9 cellular contexts compared by ENCODE assay signal in the genomic region with DNA sequence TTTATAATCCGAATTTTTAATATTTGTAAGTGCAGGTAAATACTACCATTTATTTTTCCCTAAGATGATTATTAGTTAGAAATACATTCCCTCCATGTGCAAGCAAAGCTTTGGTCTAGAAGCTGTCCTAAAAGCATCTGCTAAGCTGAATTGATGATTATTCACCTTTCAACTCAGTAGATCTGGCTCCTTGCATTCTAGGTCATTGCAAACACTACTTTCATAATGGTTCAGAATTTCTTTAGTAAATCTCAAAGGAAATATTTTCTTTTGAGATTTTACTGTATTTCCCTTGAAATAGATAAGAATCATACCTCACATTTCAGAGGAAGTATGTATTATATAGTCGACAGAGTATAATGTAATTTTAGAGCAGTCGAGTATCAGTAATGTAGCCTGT. TPM values are rescaled to one million over a fixed set of nuclear protein-coding genes. Genes with fewer than 3 reads are reported as not detected.
A peak's percentile ranks its signal among the peaks of the same experiment; 100 is the strongest.
DNase-seq lines count a peak whose midpoint lies in the region; ATAC-seq, FAIRE-seq and TF ChIP-seq lines count a peak whose summit lies in the region.
"Had no signal": no experiment of that assay in that cellular context is flagged by ENCODE, and none has a peak within 500 bp of the region (broad histone marks: within the 10 kb centered on the region; RNA-seq: fewer than 3 reads in every experiment).

No MANE protein-coding gene starts in this region.

- H3K4me3 ChIP-seq in heart right ventricle (peak overlapping the region in 7 of 10 donors; percentile 72 to 95 (median 84)), astrocyte (ENCODE audit: insufficient read depth, low read depth, low read length) (peak overlapping the region; percentile 100), right lobe of liver (peak overlapping the region in 1 of 3 donors; percentile 15), upper lobe of right lung (peak overlapping the region; percentile 93)

- TF ChIP-seq CTCF in heart right ventricle (IDR thresholded peaks at IDR 0.05): no peak
- no peak for TF ChIP-seq CTCF in astrocyte (IDR thresholded peaks at IDR 0.05; ENCODE audit: insufficient read depth, low read depth, low read length)
- TF ChIP-seq CTCF in right lobe of liver (IDR thresholded peaks at IDR 0.05): no peak
- no peak for TF ChIP-seq CTCF in upper lobe of right lung (IDR thresholded peaks at IDR 0.05)

- H3K4me1 ChIP-seq in heart right ventricle (peaks cover 0 to 56% (median 30%) of the 10 kb centered on the region in 9 donors), astrocyte (ENCODE audit: insufficient read depth, low read length) (peaks cover 15% of the 10 kb centered on the region), right lobe of liver (peaks cover 0 to 22% (median 9%) of the 10 kb centered on the region in 4 donors), upper lobe of right lung (peaks cover 13% of the 10 kb centered on the region)

- ATAC-seq in heart right ventricle (no peak), left cardiac atrium (no peak), right lobe of liver (no peak), upper lobe of right lung (no peak), HG03442 (IDR thresholded peaks at IDR 0.05; ENCODE audit: unreplicated experiment) (no peak), GM19035 (IDR thresholded peaks at IDR 0.05; ENCODE audit: unreplicated experiment) (no peak)

- peak overlapping the region; percentile 99 for H3K4me3 Mint-ChIP-seq in astrocyte (ENCODE audit: unreplicated experiment)

- peak overlapping the region; percentile 92 for H3K4me2 ChIP-seq in astrocyte (ENCODE audit: low read length)

- peaks cover 0 to 2% (median 0%) of the 10 kb centered on the region in 9 donors for H3K36me3 ChIP-seq in heart right ventricle
- no peaks in the 10 kb centered on the region for H3K36me3 ChIP-seq in astrocyte (ENCODE audit: insufficient read depth, low read length)
- H3K36me3 ChIP-seq in right lobe of liver: no peaks in the 10 kb centered on the region
- H3K36me3 ChIP-seq in upper lobe of right lung: no peaks in the 10 kb centered on the region

- H3K9ac ChIP-seq in astrocyte (ENCODE audit: low read length): peak overlapping the region; percentile 99

- peaks cover 64% of the 10 kb centered on the region for H3K79me2 ChIP-seq in astrocyte (ENCODE audit: insufficient read depth, low read length)

- H2AFZ ChIP-seq in astrocyte (ENCODE audit: low read depth, low read length): no peak overlapping the region

- no peaks in the 10 kb centered on the region for H3K27me3 Mint-ChIP-seq in astrocyte (ENCODE audit: low read depth, unreplicated experiment)

- H3K9me3 Mint-ChIP-seq in astrocyte (ENCODE audit: unreplicated experiment): no peaks in the 10 kb centered on the region

- no peaks in the 10 kb centered on the region for H3K36me3 Mint-ChIP-seq in astrocyte (ENCODE audit: low read depth, unreplicated experiment)

- H3K9me3 ChIP-seq in heart right ventricle (no peaks in the 10 kb centered on the region), astrocyte (ENCODE audit: insufficient read depth, low read depth, low read length) (no peaks in the 10 kb centered on the region), right lobe of liver (no peaks in the 10 kb centered on the region), upper lobe of right lung (no peaks in the 10 kb centered on the region)

- FAIRE-seq in astrocyte (lab: Jason Lieb, UNC): no peak

- no peak overlapping the region for H3K27ac Mint-ChIP-seq in astrocyte (ENCODE audit: unreplicated experiment)

- peaks cover 17% of the 10 kb centered on the region for H3K4me1 Mint-ChIP-seq in astrocyte (ENCODE audit: low read depth, unreplicated experiment)

- H3K27ac ChIP-seq in heart right ventricle: peak overlapping the region in 3 of 10 donors; percentile 97 to 98 (median 98)
- peak overlapping the region; percentile 96 for H3K27ac ChIP-seq in astrocyte (ENCODE audit: low read depth, low read length)
- H3K27ac ChIP-seq in right lobe of liver: peak overlapping the region in 2 of 3 donors; percentile 99 to 100
- H3K27ac ChIP-seq in upper lobe of right lung: peak overlapping the region; percentile 98

- no peak for TF ChIP-seq POLR2A in right lobe of liver (IDR thresholded peaks at IDR 0.05)

- DNase-seq in heart right ventricle: no peak
- DNase-seq in left cardiac atrium: no peak
- no peak for DNase-seq in astrocyte (ENCODE audit: low read depth)
- DNase-seq in right lobe of liver: no peak
- no peak for DNase-seq in upper lobe of right lung
- no peak for DNase-seq in kidney glomerular epithelial cell (lab: John Stamatoyannopoulos, UW)
- DNase-seq: activated CD4-positive, alpha-beta T cell treated with anti-CD3 and anti-CD28 coated beads for 4 hours had no signal

- intact Hi-C loops in heart right ventricle (cut with DNase I): loop anchor here in 5 of 10 donors (5.0 to 10.0 kb wide), 3 partner anchors 80 to 85 kb away; partner anchors contain the start of gene C2CD5 (in 4 of the 5)
- intact Hi-C loops in left cardiac atrium (cut with DNase I): no loop called here
- intact Hi-C loops in right lobe of liver (cut with DNase I): no loop called here
- intact Hi-C loops in upper lobe of right lung (cut with DNase I): no loop called here

- 52 to 62% methylated on average over 3 of the region's 3 CpGs for WGBS in heart right ventricle, 2 donors
- 57% methylated on average over 3 of the region's 3 CpGs for WGBS in right lobe of liver (ENCODE audit: insufficient coverage, low coverage, low lambda C conversion rate, missing lambda C conversion rate)

- peaks cover 10% of the 10 kb centered on the region for H4K20me1 ChIP-seq in astrocyte (ENCODE audit: insufficient read depth, low read length)

- H3K27me3 ChIP-seq in heart right ventricle: no peaks in the 10 kb centered on the region
- H3K27me3 ChIP-seq in astrocyte (ENCODE audit: insufficient read depth, low read length): no peaks in the 10 kb centered on the region
- no peaks in the 10 kb centered on the region for H3K27me3 ChIP-seq in right lobe of liver
- H3K27me3 ChIP-seq in upper lobe of right lung: no peaks in the 10 kb centered on the region

RNA-seq across cellular contexts. Expression of gene ETNK1, which starts 2.4 kb away (rescaled TPM):
- total RNA-seq in heart right ventricle (10 to 100 TPM; 15.2 to 26.6 (median 17.0) TPM), left cardiac atrium (10 to 100 TPM; 22.8 to 28.5 TPM), astrocyte (44.2 and 50.0 TPM in 2 replicates), right lobe of liver (10 to 100 TPM; 24.1 to 65.3 (median 34.8) TPM), upper lobe of right lung (86.2 TPM)
- 10 to 100 TPM in 1 of 2 donors, 1 to 10 TPM in 1; 4.8 to 17.1 TPM for polyA plus RNA-seq in heart right ventricle
